In genomic region chr20:35888659-35889058, GRCh38 we compare ENCODE assay signal across 13 cellular contexts.
"Had no signal": no experiment of that assay in that cellular context is flagged by ENCODE, and none has a peak within 500 bp of the region (broad histone marks: within the 10 kb centered on the region; RNA-seq: fewer than 3 reads in every experiment).

No MANE protein-coding gene starts in this region.

- H3K9me3 Mint-ChIP-seq: activated CD4-positive, alpha-beta T cell treated with anti-CD3 and anti-CD28 coated beads, Interleukin-2, amount 10 ng/mL, durations not matched to agents 7 days and 5 days; neural crest cell; T-cell had no signal

- H3K27ac Mint-ChIP-seq: activated CD4-positive, alpha-beta T cell treated with anti-CD3 and anti-CD28 coated beads, Interleukin-2, amount 10 ng/mL, durations not matched to agents 7 days and 5 days had no signal

- H3K9me3 ChIP-seq: adrenal gland, pancreas, transverse colon had no signal

- DNase-seq: activated CD4-positive, alpha-beta T cell treated with anti-CD3 and anti-CD28 coated beads, Interleukin-2, amount 10 ng/mL, durations not matched to agents 7 days and 5 days; activated naive CD4-positive, alpha-beta T cell; adrenal gland; central memory CD4-positive, alpha-beta T cell; cortex of kidney; effector CD8-positive, alpha-beta T cell; hippocampal formation; pancreas; T-cell; transverse colon; WERI-Rb-1 had no signal

- H3K27me3 ChIP-seq: adrenal gland, pancreas, transverse colon had no signal

- H3K27me3 Mint-ChIP-seq: activated CD4-positive, alpha-beta T cell treated with anti-CD3 and anti-CD28 coated beads, Interleukin-2, amount 10 ng/mL, durations not matched to agents 7 days and 5 days; T-cell had no signal

- H3K36me3 ChIP-seq: adrenal gland, pancreas, transverse colon had no signal

- H3K4me3 ChIP-seq: adrenal gland, pancreas, skin epidermis, transverse colon had no signal

- H3K27ac ChIP-seq: adrenal gland, pancreas, transverse colon, WERI-Rb-1 had no signal

- H3K4me3 Mint-ChIP-seq: activated CD4-positive, alpha-beta T cell treated with anti-CD3 and anti-CD28 coated beads, Interleukin-2, amount 10 ng/mL, durations not matched to agents 7 days and 5 days; neural crest cell; T-cell had no signal

- ATAC-seq: pancreas, T-cell had no signal

- H3K4me1 ChIP-seq: pancreas had no signal
